In genomic region chr2:219531639-219532377, GRCh38 we compare ENCODE assay signal across 19 cellular contexts.
"Had no signal": no experiment of that assay in that cellular context is flagged by ENCODE, and none has a peak within 500 bp of the region (broad histone marks: within the 10 kb centered on the region; RNA-seq: fewer than 3 reads in every experiment).

No MANE protein-coding gene starts in this region.

- H3K9ac ChIP-seq: parathyroid adenoma had no signal

- DNase-seq: activated CD4-positive, alpha-beta T cell treated with anti-CD3 and anti-CD28 coated beads, Interleukin-2, amount 10 ng/mL, durations not matched to agents 7 days and 5 days; activated CD4-positive, CD25-positive, alpha-beta regulatory T cell treated with anti-CD3 and anti-CD28 coated beads, Interleukin-2, amount 50 U/mL, for 72 hours; activated CD8-positive, alpha-beta T cell treated with anti-CD3 and anti-CD28 coated beads, Interleukin-2, amount 10 ng/mL, durations not matched to agents 7 days and 5 days; activated gamma-delta T cell; activated naive CD4-positive, alpha-beta T cell treated with anti-CD3 and anti-CD28 coated beads, Interleukin-2, amount 50 U/mL, for 16 hours; activated naive CD8-positive, alpha-beta T cell treated with anti-CD3 and anti-CD28 coated beads, Interleukin-2, amount 50 U/mL, for 24 hours; cortex of kidney; heart left ventricle; left colon; nephron progenitor cell; nucleus accumbens; stimulated activated CD4-positive, alpha-beta T cell treated with anti-CD3 and anti-CD28 coated beads, Interleukin-2, amount 100 ng/mL, for 24 hours; stimulated activated naive CD8-positive, alpha-beta T cell treated with anti-CD3 and anti-CD28 coated beads, Interleukin-15, amount 100 ng/mL, for 72 hours; tibial artery; WERI-Rb-1 had no signal

- H3K27me3 ChIP-seq: cardiac muscle cell had no signal

- H3K4me3 ChIP-seq: cardiac muscle cell, heart left ventricle, mucosa of descending colon, tibial artery had no signal

- H3K36me3 ChIP-seq: cardiac muscle cell, heart left ventricle, tibial artery had no signal

- H3K27ac ChIP-seq: cardiac muscle cell, epithelial cell of prostate, heart left ventricle, parathyroid adenoma, tibial artery, WERI-Rb-1 had no signal

- H3K9me3 ChIP-seq: heart left ventricle, mucosa of descending colon, tibial artery had no signal

- H3K79me2 ChIP-seq: parathyroid adenoma had no signal

- H2AFZ ChIP-seq: parathyroid adenoma had no signal
